Comparison of ENCODE assay signal across 8 cellular contexts in genomic region chr2:128473175-128474013, GRCh38.
DNase-seq lines count a peak whose midpoint lies in the region; ATAC-seq and TF ChIP-seq lines count a peak whose summit lies in the region.

No MANE protein-coding gene starts in this region.

- peaks cover 9% of the 10 kb centered on the region for H3K27me3 Mint-ChIP-seq in T-helper 1 cell treated with Interleukin-12 subunit alpha and Interleukin-12 subunit beta and Interleukin-4 antibody, amounts not matched to agents 30 μg/mL and 1 μg/mL, for 36 hours (ENCODE audit: low read depth)

- peak overlapping the region; percentile 77 for H3K27ac Mint-ChIP-seq in T-helper 1 cell treated with Interleukin-12 subunit alpha and Interleukin-12 subunit beta and Interleukin-4 antibody, amounts not matched to agents 30 μg/mL and 1 μg/mL, for 36 hours

- peaks cover 0 to 15% (median 0%) of the 10 kb centered on the region in 3 donors for H3K27me3 ChIP-seq in sigmoid colon

- peak overlapping the region in 1 of 4 donors; percentile 8 for H3K27ac ChIP-seq in sigmoid colon

- H3K36me3 Mint-ChIP-seq in T-helper 1 cell treated with Interleukin-12 subunit alpha and Interleukin-12 subunit beta and Interleukin-4 antibody, amounts not matched to agents 30 μg/mL and 1 μg/mL, for 36 hours (ENCODE audit: low read depth): peaks cover 3% of the 10 kb centered on the region

- peaks cover 21% of the 10 kb centered on the region for H3K9me3 Mint-ChIP-seq in T-helper 1 cell treated with Interleukin-12 subunit alpha and Interleukin-12 subunit beta and Interleukin-4 antibody, amounts not matched to agents 30 μg/mL and 1 μg/mL, for 36 hours

- H3K36me3 ChIP-seq in sigmoid colon: no peaks in the 10 kb centered on the region

- peaks cover 0 to 13% (median 12%) of the 10 kb centered on the region in 4 donors for H3K4me1 ChIP-seq in sigmoid colon

- DNase-seq in fibroblast of the aortic adventitia (ENCODE audit: low read depth) (peak; percentile 38), sigmoid colon (peak; percentile 63), NCI-H82 (lab: John Stamatoyannopoulos, UW) (no peak), DMS153 (lab: John Stamatoyannopoulos, UW) (no peak), GM19240 (ENCODE audit: insufficient read length, low spot score) (no peak)

- peaks cover 7 to 16% (median 9%) of the 10 kb centered on the region in 4 donors for H3K9me3 ChIP-seq in sigmoid colon

- TF ChIP-seq POLR2A in sigmoid colon (IDR thresholded peaks at IDR 0.05): no peak

- TF ChIP-seq CTCF in fibroblast of the aortic adventitia (IDR thresholded peaks at IDR 0.05; ENCODE audit: insufficient read depth, low read length): no peak
- TF ChIP-seq CTCF in sigmoid colon (IDR thresholded peaks at IDR 0.05): no peak

- WGBS in sigmoid colon, 2 donors: 26 to 62% methylated on average over 26 of the region's 26 CpGs

- H3K4me3 ChIP-seq in fibroblast of the aortic adventitia (ENCODE audit: low read depth, low read length) (no peak overlapping the region), sigmoid colon (peak overlapping the region in 3 of 4 donors; percentile 11 to 33 (median 30))

- H3K4me1 Mint-ChIP-seq in T-helper 1 cell treated with Interleukin-12 subunit alpha and Interleukin-12 subunit beta and Interleukin-4 antibody, amounts not matched to agents 30 μg/mL and 1 μg/mL, for 36 hours (ENCODE audit: low read depth): peaks cover 13% of the 10 kb centered on the region

- H3K4me3 Mint-ChIP-seq in T-helper 1 cell treated with Interleukin-12 subunit alpha and Interleukin-12 subunit beta and Interleukin-4 antibody, amounts not matched to agents 30 μg/mL and 1 μg/mL, for 36 hours: peak overlapping the region; percentile 59

- no peak for TF ChIP-seq EP300 in sigmoid colon (IDR thresholded peaks at IDR 0.05)

- ATAC-seq in GM18519 (IDR thresholded peaks at IDR 0.05; ENCODE audit: low FRiP score, unreplicated experiment) (peak; percentile 65), HG02885 (IDR thresholded peaks at IDR 0.05; ENCODE audit: poor library complexity, unreplicated experiment) (peak; percentile 88)

- intact Hi-C loops in sigmoid colon (cut with DNase I): no loop called here

Comparison
In these comparisons a context has a peak if more than half of its experiments do, and no peak if none do; other contexts are left out.
1. DNase-seq: peak in fibroblast of the aortic adventitia (single experiment) and sigmoid colon (single experiment); none in NCI-H82 (single experiment), DMS153 (single experiment) and GM19240 (single experiment).